Comparison of ENCODE assay signal across 9 cellular contexts in the genomic region with DNA sequence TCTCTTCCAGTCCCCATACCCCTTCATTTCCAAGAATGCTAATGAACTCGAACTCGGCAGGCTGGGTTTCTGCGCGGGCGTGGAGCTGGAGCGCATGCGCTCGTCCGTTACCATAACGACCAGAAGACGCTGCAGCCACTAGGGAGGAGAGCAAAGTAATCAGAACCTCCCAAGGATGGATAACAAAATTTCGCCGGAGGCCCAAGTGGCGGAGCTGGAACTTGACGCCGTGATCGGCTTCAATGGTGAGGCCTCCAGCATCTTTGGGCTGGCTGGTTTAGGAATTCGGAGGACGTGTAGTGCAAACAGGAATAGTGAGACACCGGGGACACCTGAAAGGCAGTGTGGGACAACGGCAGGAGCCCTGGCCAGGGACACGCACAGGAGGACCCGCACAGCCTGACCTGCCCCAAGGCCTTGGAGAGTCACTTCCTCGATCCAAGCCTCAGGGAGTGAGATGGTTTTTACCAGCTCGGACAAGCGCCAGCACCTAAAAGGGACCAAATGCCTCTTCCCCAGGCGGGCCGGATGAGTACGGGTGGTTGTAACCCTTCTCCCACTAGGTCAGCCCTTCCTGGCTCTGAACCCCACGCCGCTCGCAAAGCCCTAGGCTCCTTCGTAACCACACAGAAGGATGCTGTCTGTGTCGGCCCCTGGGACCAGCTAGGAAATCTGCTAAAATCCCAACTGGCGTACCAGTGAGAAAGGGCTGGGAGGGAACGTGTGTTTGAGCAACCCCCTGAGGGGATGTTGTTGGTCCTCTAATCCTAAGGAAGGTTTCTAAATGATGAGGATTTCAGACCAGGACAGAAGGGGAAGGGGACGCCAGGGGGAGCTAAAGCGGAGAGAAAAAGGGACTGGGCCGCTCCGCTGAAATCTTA. TPM values are rescaled to one million over a fixed set of nuclear protein-coding genes. Genes with fewer than 3 reads are reported as not detected.
DNase-seq lines count a peak whose midpoint lies in the region; ATAC-seq and TF ChIP-seq lines count a peak whose summit lies in the region.
"Had no signal": no experiment of that assay in that cellular context is flagged by ENCODE, and none has a peak within 500 bp of the region (broad histone marks: within the 10 kb centered on the region; RNA-seq: fewer than 3 reads in every experiment).

A gene with protein sequence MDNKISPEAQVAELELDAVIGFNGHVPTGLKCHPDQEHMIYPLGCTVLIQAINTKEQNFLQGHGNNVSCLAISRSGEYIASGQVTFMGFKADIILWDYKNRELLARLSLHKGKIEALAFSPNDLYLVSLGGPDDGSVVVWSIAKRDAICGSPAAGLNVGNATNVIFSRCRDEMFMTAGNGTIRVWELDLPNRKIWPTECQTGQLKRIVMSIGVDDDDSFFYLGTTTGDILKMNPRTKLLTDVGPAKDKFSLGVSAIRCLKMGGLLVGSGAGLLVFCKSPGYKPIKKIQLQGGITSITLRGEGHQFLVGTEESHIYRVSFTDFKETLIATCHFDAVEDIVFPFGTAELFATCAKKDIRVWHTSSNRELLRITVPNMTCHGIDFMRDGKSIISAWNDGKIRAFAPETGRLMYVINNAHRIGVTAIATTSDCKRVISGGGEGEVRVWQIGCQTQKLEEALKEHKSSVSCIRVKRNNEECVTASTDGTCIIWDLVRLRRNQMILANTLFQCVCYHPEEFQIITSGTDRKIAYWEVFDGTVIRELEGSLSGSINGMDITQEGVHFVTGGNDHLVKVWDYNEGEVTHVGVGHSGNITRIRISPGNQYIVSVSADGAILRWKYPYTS (plus strand): TSS at position 122 of the 881 bp plus-strand sequence. CDS start 54 bp downstream, at position 176.

- H3K4me3 ChIP-seq in H7 (ENCODE audit: insufficient read depth, low read depth, low read length) (peak within 1 kb of the TSS; percentile 86), left lung (peak within 1 kb of the TSS; percentile 91 to 93)

- intact Hi-C loops in left lung (cut with DNase I) = no loop called here

- H3K36me3 ChIP-seq in H7 (replicated peaks; ENCODE audit: control insufficient read depth, insufficient read depth, low read length) = no peaks in the 10 kb centered on the region
- H3K36me3 ChIP-seq in left lung = no peaks in the 10 kb centered on the region

- peak; percentile 30 to 55 for TF ChIP-seq CTCF in left lung (IDR thresholded peaks at IDR 0.05)

- no peaks in the 10 kb centered on the region for H3K9me3 ChIP-seq in left lung

- no peaks in the 10 kb centered on the region for H3K27me3 ChIP-seq in H7 (ENCODE audit: control insufficient read depth, insufficient read depth, low read length)
- H3K27me3 ChIP-seq in left lung = no peaks in the 10 kb centered on the region

- peak within 1 kb of the TSS in 1 of 2 donors; percentile 53 for H3K27ac ChIP-seq in left lung
- H3K27ac ChIP-seq: epithelial cell of prostate had no signal

- H3K4me1 ChIP-seq in left lung = peaks cover 14 to 28% of the 10 kb centered on the region in 2 donors

- peak; percentile 86 for ATAC-seq in left lung
- ATAC-seq in HG03521 (IDR thresholded peaks at IDR 0.05; ENCODE audit: unreplicated experiment) = no peak

- DNase-seq in COLO829 (ENCODE audit: low spot score) (peak; percentile 80), H7 (peak; percentile 88), NCI-H460 (ENCODE audit: extremely low read depth, low read depth) (peak; percentile 70), dedifferentiated amniotic fluid mesenchymal stem cell (ENCODE audit: extremely low spot score) (peak; percentile 74), left lung (peak; percentile 75 to 89)
- peak; percentile 70 for DNase-seq in activated CD4-positive, alpha-beta T cell treated with anti-CD3 and anti-CD28 coated beads, Interleukin-2, amount 50 U/mL, for 1 hour
- peak; percentile 79 to 81 for DNase-seq in stimulated activated CD4-positive, alpha-beta T cell treated with anti-CD3 and anti-CD28 coated beads, Interleukin-2, amount 100 ng/mL, for 24 hours

RNA-seq across cellular contexts. Expression of the gene that starts here (rescaled TPM):
- total RNA-seq in H7 (2014; rRNA removed; shearing (Covaris generic)) = not detected in 2 replicates
- 0.22 TPM in 1 of 2 replicates, not detected in the other for total RNA-seq in NCI-H460 (2014; rRNA removed; shearing (Covaris generic))
- not detected in 2 replicates for polyA plus RNA-seq in NCI-H460 (2014; cell fraction: nucleus; rRNA removed)
- total RNA-seq in left lung = 1 to 10 TPM in 1 of 2 donors, not detected in 1; 6.4 TPM

Comparison
In these comparisons a context has a peak if more than half of its experiments do, and no peak if none do; other contexts are left out.
1. Peak in DNase-seq and H3K4me3 ChIP-seq in H7; RNA of the gene not detected or under 1 TPM.
2. Peak in DNase-seq in NCI-H460; RNA of the gene not detected or under 1 TPM.